In genomic region chr17:51636291-51636690, GRCh38 we compare ENCODE assay signal across 2 cellular contexts.
TF ChIP-seq lines count a peak whose summit lies in the region.

No MANE protein-coding gene starts in this region.

TF ChIP-seq in HCT116, 20 proteins besides CTCF, POLR2A, EP300 and RAD21 (continued from another document):
- TF ChIP-seq REST (IDR thresholded peaks at IDR 0.05; ENCODE audit: low read depth) (no peak), MAX (IDR thresholded peaks at IDR 0.05) (no peak), ELF1 (IDR thresholded peaks at IDR 0.05; ENCODE audit: borderline replicate concordance, low read depth) (no peak), EGR1 (IDR thresholded peaks at IDR 0.05; ENCODE audit: low read depth) (no peak), EZH2phosphoT487 (IDR thresholded peaks at IDR 0.05; ENCODE audit: borderline replicate concordance) (no peak), TCF7L2 (IDR thresholded peaks at IDR 0.05; ENCODE audit: borderline replicate concordance, extremely low read depth, insufficient read depth, insufficient read length) (no peak)

TF ChIP-seq in WTC11, 78 proteins besides CTCF, POLR2A, EP300 and RAD21 (continued from another document):
- peak; percentile 64 for TF ChIP-seq USF2 (CRISPR knock-in tag; IDR thresholded peaks at IDR 0.05)
- TF ChIP-seq ZMAT4 (CRISPR knock-in tag; IDR thresholded peaks at IDR 0.05) = no peak
- no peak for TF ChIP-seq ZNF416 (CRISPR knock-in tag; IDR thresholded peaks at IDR 0.05)
- TF ChIP-seq TEAD4 (CRISPR knock-in tag; IDR thresholded peaks at IDR 0.05) = peak; percentile 90; the same call in 1 of the 2 replicates
- TF ChIP-seq TEAD1 (CRISPR knock-in tag; IDR thresholded peaks at IDR 0.05) = peak; percentile 98; the same call in 1 of the 2 replicates
